In the genomic region with DNA sequence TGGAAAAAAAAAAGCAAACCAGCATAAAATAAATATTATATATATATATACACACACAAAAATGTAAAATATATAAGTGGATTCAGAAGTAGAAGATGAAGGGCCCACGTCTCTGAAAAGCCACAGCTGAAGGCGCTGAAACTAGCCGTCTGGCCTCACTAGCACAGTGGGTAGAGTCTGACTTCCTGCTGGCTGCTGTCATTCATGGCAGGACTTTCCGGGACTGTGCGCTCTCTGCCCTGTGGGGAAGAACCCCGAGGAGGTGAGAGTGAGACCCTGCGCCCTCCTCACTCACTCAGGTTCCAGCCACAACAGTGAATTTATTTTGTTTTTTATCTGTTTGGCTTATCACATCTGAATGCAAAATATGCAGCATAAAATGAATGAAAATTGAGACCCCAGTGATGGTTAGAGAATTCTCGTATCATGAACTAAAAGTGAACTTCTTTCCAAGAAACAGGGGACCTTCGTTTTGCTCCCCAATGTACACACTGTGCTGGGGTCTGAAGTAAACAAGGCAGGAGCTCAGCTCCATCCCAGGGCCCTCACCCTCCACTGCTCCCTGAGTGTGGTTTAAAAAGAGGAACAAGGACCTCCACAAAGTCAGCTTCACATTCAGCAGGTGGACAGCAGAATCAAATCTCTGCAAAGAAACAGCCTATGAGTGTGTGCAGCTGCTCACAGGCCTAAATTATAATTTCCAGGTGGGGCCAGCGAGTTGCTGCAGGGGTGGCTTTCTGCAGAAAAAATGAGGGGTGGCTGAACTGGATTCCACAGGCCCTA, we compare ENCODE assay signal across 10 cellular contexts. TPM values are rescaled to one million over a fixed set of nuclear protein-coding genes. Genes with fewer than 3 reads are reported as not detected.
DNase-seq lines count a peak whose midpoint lies in the region; ATAC-seq and TF ChIP-seq lines count a peak whose summit lies in the region.
"Had no signal": no experiment of that assay in that cellular context is flagged by ENCODE, and none has a peak within 500 bp of the region (broad histone marks: within the 10 kb centered on the region; RNA-seq: fewer than 3 reads in every experiment).

No MANE protein-coding gene starts in this region.

- H3K9me3 ChIP-seq in left lung = no peaks in the 10 kb centered on the region

- H3K27me3 ChIP-seq in left lung = no peaks in the 10 kb centered on the region

- DNase-seq in left lung (no peak), NCI-H446 treated with DMSO at 0.1 percent for 48 hours (lab: John Stamatoyannopoulos, UW) (no peak), HCEC 1CT (no peak), GOT3 (lab: John Stamatoyannopoulos, UW) (no peak)
- DNase-seq in activated naive CD4-positive, alpha-beta T cell treated with anti-CD3 and anti-CD28 coated beads, Interleukin-2, amount 50 U/mL, for 16 hours = no peak
- DNase-seq: NCI-H345; stimulated activated CD4-positive, alpha-beta T cell treated with anti-CD3 and anti-CD28 coated beads, Interleukin-2, amount 100 ng/mL, for 48 hours had no signal

- ATAC-seq in GM18861 (IDR thresholded peaks at IDR 0.05; ENCODE audit: unreplicated experiment) (peak; percentile 77), GM21717 (IDR thresholded peaks at IDR 0.05; ENCODE audit: unreplicated experiment) (peak; percentile 85), HG03469 (IDR thresholded peaks at IDR 0.05; ENCODE audit: unreplicated experiment) (peak; percentile 71), left lung (peak; percentile 46)

- intact Hi-C loops in left lung (cut with DNase I) = no loop called here

- no peak overlapping the region for H3K4me3 ChIP-seq in left lung

- peak overlapping the region in 1 of 2 donors; percentile 53 for H3K27ac ChIP-seq in left lung

- no peaks in the 10 kb centered on the region for H3K36me3 ChIP-seq in left lung

- peaks cover 5 to 49% of the 10 kb centered on the region in 2 donors for H3K4me1 ChIP-seq in left lung

- TF ChIP-seq CTCF in left lung (IDR thresholded peaks at IDR 0.05) = no peak

RNA-seq across cellular contexts. Expression of gene RAMACL, which starts 1.3 kb away (rescaled TPM):
- total RNA-seq in left lung = 1 to 10 TPM; 3.2 to 6.0 TPM

RNA-seq across cellular contexts. Expression of gene RPS6KA2, which starts 39.2 kb away (rescaled TPM):
- total RNA-seq in left lung = 100 to 1,000 TPM; 126 to 160 TPM
